ENCODE assay signal across 8 cellular contexts in genomic region chr20:43537921-43538854, GRCh38. TPM values are rescaled to one million over a fixed set of nuclear protein-coding genes. Genes with fewer than 3 reads are reported as not detected.
A peak's percentile ranks its signal among the peaks of the same experiment; 100 is the strongest.
DNase-seq lines count a peak whose midpoint lies in the region; ATAC-seq and TF ChIP-seq lines count a peak whose summit lies in the region.

No MANE protein-coding gene starts in this region.

- intact Hi-C loops in CD4-positive, alpha-beta memory T cell (cut with micrococcal nuclease), result loop anchor here (1.0 to 2.0 kb wide), 3 partner anchors 89 to 653 kb away; no protein-coding TSS in a partner anchor
- intact Hi-C loops in upper lobe of right lung (cut with DNase I), result loop anchor here (5.0 kb wide), 1 partner anchor 544 kb away; no protein-coding TSS in a partner anchor

- H3K9me3 Mint-ChIP-seq in CD4-positive, alpha-beta memory T cell, result no peaks in the 10 kb centered on the region
- no peaks in the 10 kb centered on the region for H3K9me3 Mint-ChIP-seq in HFFc6
- H3K9me3 Mint-ChIP-seq in activated T-cell treated with anti-CD3 and anti-CD28 coated beads, Interleukin-2, amount 50 U/mL, for 4 hours, result no peaks in the 10 kb centered on the region

- no peak overlapping the region for H2AFZ ChIP-seq in OCI-LY3 (ENCODE audit: low read depth, low read length)
- H2AFZ ChIP-seq in neural cell (ENCODE audit: low read depth, low read length), result no peak overlapping the region

- H3K27ac Mint-ChIP-seq in CD4-positive, alpha-beta memory T cell, result peak overlapping the region in 2 of 7 donors; percentile 3 to 4
- H3K27ac Mint-ChIP-seq in HFFc6, result no peak overlapping the region

- peak in 1 of 2 donors; percentile 35 for ATAC-seq in activated T-cell treated with anti-CD3 and anti-CD28 coated beads, Interleukin-2, amount 50 U/mL, for 4 hours
- ATAC-seq in upper lobe of right lung (peak; percentile 80), GM19023 (IDR thresholded peaks at IDR 0.05; ENCODE audit: unreplicated experiment) (no peak)

- POLR2A ChIA-PET in CD4-positive, alpha-beta memory T cell (lab: Charles Lee; ENCODE audit: partially characterized antibody), result no interaction called here

- no peak overlapping the region for H3K27ac ChIP-seq in CD4-positive, alpha-beta memory T cell (ENCODE audit: low read depth, low read length)
- H3K27ac ChIP-seq in OCI-LY3 (ENCODE audit: low read length) (no peak overlapping the region), neural cell (ENCODE audit: low read length) (no peak overlapping the region), upper lobe of right lung (no peak overlapping the region)

- H3K36me3 Mint-ChIP-seq in CD4-positive, alpha-beta memory T cell, result peaks cover 0 to 6% of the 10 kb centered on the region in 2 donors
- H3K36me3 Mint-ChIP-seq in HFFc6 (ENCODE audit: low read depth), result peaks cover 8% of the 10 kb centered on the region
- no peaks in the 10 kb centered on the region for H3K36me3 Mint-ChIP-seq in activated T-cell treated with anti-CD3 and anti-CD28 coated beads, Interleukin-2, amount 50 U/mL, for 4 hours (ENCODE audit: insufficient read depth)

- DNase-seq in CD4-positive, alpha-beta memory T cell, result peak in 4 of 5 donors; percentile 15 to 25 (median 21)
- peak; percentile 48 for DNase-seq in HFFc6
- DNase-seq in activated T-cell treated with anti-CD3 and anti-CD28 coated beads, Interleukin-2, amount 50 U/mL, for 4 hours, result peak; percentile 38
- peak; percentile 79 for DNase-seq in fibroblast of the aortic adventitia (ENCODE audit: low read depth)
- peak; percentile 71 for DNase-seq in upper lobe of right lung

- TF ChIP-seq EP300 in neural cell (conservative IDR thresholded peaks at IDR 0.05; ENCODE audit: poor library complexity, severe bottlenecking), result no peak

- H3K9me3 ChIP-seq in CD4-positive, alpha-beta memory T cell (ENCODE audit: control insufficient read depth in 1 of 2, low read length in 2 of 2), result no peaks in the 10 kb centered on the region
- H3K9me3 ChIP-seq in OCI-LY3 (ENCODE audit: insufficient read depth, low read length) (no peaks in the 10 kb centered on the region), neural cell (ENCODE audit: low read length) (no peaks in the 10 kb centered on the region), upper lobe of right lung (no peaks in the 10 kb centered on the region)

- H3K36me3 ChIP-seq in CD4-positive, alpha-beta memory T cell (ENCODE audit: insufficient read depth, low read length), result no peaks in the 10 kb centered on the region
- no peaks in the 10 kb centered on the region for H3K36me3 ChIP-seq in OCI-LY3 (replicated peaks; ENCODE audit: low read depth, low read length)
- no peaks in the 10 kb centered on the region for H3K36me3 ChIP-seq in neural cell (ENCODE audit: insufficient read depth, low read length)
- H3K36me3 ChIP-seq in upper lobe of right lung, result no peaks in the 10 kb centered on the region

- TF ChIP-seq CTCF in HFFc6 (IDR thresholded peaks at IDR 0.05) (peak; percentile 97), OCI-LY3 (IDR thresholded peaks at IDR 0.05; ENCODE audit: low read depth, low read length) (peak; percentile 100), fibroblast of the aortic adventitia (IDR thresholded peaks at IDR 0.05; ENCODE audit: insufficient read depth, low read length) (peak; percentile 98), neural cell (IDR thresholded peaks at IDR 0.05; ENCODE audit: poor library complexity, severe bottlenecking) (peak; percentile 80), upper lobe of right lung (IDR thresholded peaks at IDR 0.05) (peak; percentile 94)

- H3K79me2 ChIP-seq in OCI-LY3 (ENCODE audit: low read length) (no peaks in the 10 kb centered on the region), neural cell (replicated peaks; ENCODE audit: insufficient read depth, low read length) (no peaks in the 10 kb centered on the region)

- no peak overlapping the region for H3K4me3 Mint-ChIP-seq in CD4-positive, alpha-beta memory T cell
- H3K4me3 Mint-ChIP-seq in HFFc6, result no peak overlapping the region
- H3K4me3 Mint-ChIP-seq in activated T-cell treated with anti-CD3 and anti-CD28 coated beads, Interleukin-2, amount 50 U/mL, for 4 hours, result no peak overlapping the region

- H3K9me2 ChIP-seq in neural cell (ENCODE audit: insufficient read depth, low read length), result no peaks in the 10 kb centered on the region

- H3K4me2 ChIP-seq in OCI-LY3 (ENCODE audit: low read length) (no peak overlapping the region), neural cell (ENCODE audit: low read length) (no peak overlapping the region)

- H3K4me3 ChIP-seq in CD4-positive, alpha-beta memory T cell (ENCODE audit: low read length in 2 of 2), result no peak overlapping the region
- H3K4me3 ChIP-seq in OCI-LY3 (ENCODE audit: low read length) (no peak overlapping the region), fibroblast of the aortic adventitia (ENCODE audit: low read depth, low read length) (no peak overlapping the region), neural cell (ENCODE audit: low read length) (no peak overlapping the region), upper lobe of right lung (no peak overlapping the region)

- no peaks in the 10 kb centered on the region for H3F3A ChIP-seq in neural cell (ENCODE audit: insufficient read depth, low read length, poor library complexity, severe bottlenecking)

- peaks cover 0 to 2% (median 0%) of the 10 kb centered on the region in 4 donors for H3K4me1 Mint-ChIP-seq in CD4-positive, alpha-beta memory T cell
- peaks cover 43% of the 10 kb centered on the region for H3K4me1 Mint-ChIP-seq in HFFc6 (ENCODE audit: low read depth)
- no peaks in the 10 kb centered on the region for H3K4me1 Mint-ChIP-seq in activated T-cell treated with anti-CD3 and anti-CD28 coated beads, Interleukin-2, amount 50 U/mL, for 4 hours (ENCODE audit: low read depth)

- H4K20me1 ChIP-seq in OCI-LY3 (ENCODE audit: insufficient read depth, low read length) (no peaks in the 10 kb centered on the region), neural cell (ENCODE audit: insufficient read depth) (no peaks in the 10 kb centered on the region)

- H3K9ac ChIP-seq in OCI-LY3 (ENCODE audit: low read length) (no peak overlapping the region), neural cell (ENCODE audit: low read length) (no peak overlapping the region)

- H3K27me3 Mint-ChIP-seq in CD4-positive, alpha-beta memory T cell, result no peaks in the 10 kb centered on the region
- peaks cover 13% of the 10 kb centered on the region for H3K27me3 Mint-ChIP-seq in HFFc6 (ENCODE audit: insufficient read depth)
- no peaks in the 10 kb centered on the region for H3K27me3 Mint-ChIP-seq in activated T-cell treated with anti-CD3 and anti-CD28 coated beads, Interleukin-2, amount 50 U/mL, for 4 hours (ENCODE audit: low read depth)

- TF ChIP-seq RAD21 in neural cell (conservative IDR thresholded peaks at IDR 0.05), result peak; percentile 75

- H3K4me1 ChIP-seq in CD4-positive, alpha-beta memory T cell (ENCODE audit: insufficient read depth, low read length), result no peaks in the 10 kb centered on the region
- peaks cover 4% of the 10 kb centered on the region; the same call in 1 of the 2 replicates for H3K4me1 ChIP-seq in OCI-LY3 (ENCODE audit: low read length)
- H3K4me1 ChIP-seq in upper lobe of right lung, result no peaks in the 10 kb centered on the region

- CTCF ChIA-PET in CD4-positive, alpha-beta memory T cell (lab: Charles Lee; ENCODE audit: partially characterized antibody), result interaction anchor here (0.8 to 3.6 kb wide), 12 partner anchors 9 to 542 kb away, joined by 3 to 21 read pairs (median 4); no protein-coding TSS in a partner anchor

- H3K27me3 ChIP-seq in CD4-positive, alpha-beta memory T cell (ENCODE audit: insufficient read depth, low read length), result no peaks in the 10 kb centered on the region
- no peaks in the 10 kb centered on the region for H3K27me3 ChIP-seq in OCI-LY3 (ENCODE audit: low read depth, low read length)
- no peaks in the 10 kb centered on the region for H3K27me3 ChIP-seq in neural cell (ENCODE audit: insufficient read depth, low read depth, low read length)
- H3K27me3 ChIP-seq in upper lobe of right lung, result no peaks in the 10 kb centered on the region

TF ChIP-seq in neural cell, 6 proteins besides CTCF, POLR2A, EP300 and RAD21 (continues in another document):
- TF ChIP-seq MXI1 (conservative IDR thresholded peaks at IDR 0.05; ENCODE audit: poor library complexity, severe bottlenecking) (no peak), TAF1 (IDR thresholded peaks at IDR 0.05; ENCODE audit: low read depth) (no peak), EZH2 (IDR thresholded peaks at IDR 0.05; ENCODE audit: borderline replicate concordance, insufficient read depth, low read length, poor library complexity, severe bottlenecking) (no peak), POLR2AphosphoS5 (IDR thresholded peaks at IDR 0.05) (no peak)

RNA-seq across cellular contexts. Expression of gene SGK2, which starts 20.6 kb away (rescaled TPM):
- 1 to 10 TPM in 1 of 2 experiments, under 1 TPM in 1; 0.70 to 1.6 TPM for total RNA-seq in CD4-positive, alpha-beta memory T cell
- not detected for polyA plus RNA-seq in CD4-positive, alpha-beta memory T cell
- total RNA-seq in HFFc6 (2021; fragmentation: NEBNext Ultra II Directional; extraction: Animal tissue kit (Norgen Biotek cat#: 25700)), result under 1 TPM in 1 of 6 experiments, not detected in 5; 0.09 TPM
- under 1 TPM in 2 of 3 donors, not detected in 1; 0.18 to 0.32 TPM for total RNA-seq in activated T-cell treated with anti-CD3 and anti-CD28 coated beads, Interleukin-2, amount 50 U/mL, for 4 hours
- 0.09 TPM in 1 of 2 replicates, not detected in the other for total RNA-seq in fibroblast of the aortic adventitia (ENCODE audit: low replicate concordance)
- 0.81 and 5.8 TPM in 2 replicates for polyA plus RNA-seq in neural cell
- 1.5 and 2.2 TPM in 2 replicates for polyA minus RNA-seq in neural cell
- 1.7 TPM for total RNA-seq in upper lobe of right lung

RNA-seq across cellular contexts. Expression of gene L3MBTL1, which starts 30.7 kb away (rescaled TPM):
- total RNA-seq in CD4-positive, alpha-beta memory T cell, result 10 to 100 TPM; 18.3 to 22.5 TPM
- 1 to 10 TPM; 1.3 to 1.4 TPM for polyA plus RNA-seq in CD4-positive, alpha-beta memory T cell
- total RNA-seq in HFFc6 (2021; fragmentation: NEBNext Ultra II Directional; extraction: Animal tissue kit (Norgen Biotek cat#: 25700)), result 1 to 10 TPM; 1.8 to 2.9 (median 2.3) TPM
- total RNA-seq in activated T-cell treated with anti-CD3 and anti-CD28 coated beads, Interleukin-2, amount 50 U/mL, for 4 hours, result 1 to 10 TPM; 3.9 to 4.0 (median 4.0) TPM
- total RNA-seq in fibroblast of the aortic adventitia (ENCODE audit: low replicate concordance), result 8.9 and 13.4 TPM in 2 replicates
- 22.0 and 24.4 TPM in 2 replicates for polyA plus RNA-seq in neural cell
- 28.5 and 30.2 TPM in 2 replicates for polyA minus RNA-seq in neural cell
- 12.9 TPM for total RNA-seq in upper lobe of right lung

RNA-seq across cellular contexts. Expression of gene IFT52, which starts 52.5 kb away (rescaled TPM):
- 10 to 100 TPM; 13.3 to 18.2 TPM for total RNA-seq in CD4-positive, alpha-beta memory T cell
- 10 to 100 TPM; 27.4 to 30.6 TPM for polyA plus RNA-seq in CD4-positive, alpha-beta memory T cell
- total RNA-seq in HFFc6 (2021; fragmentation: NEBNext Ultra II Directional; extraction: Animal tissue kit (Norgen Biotek cat#: 25700)), result 10 to 100 TPM; 29.1 to 37.9 (median 35.2) TPM
- total RNA-seq in activated T-cell treated with anti-CD3 and anti-CD28 coated beads, Interleukin-2, amount 50 U/mL, for 4 hours, result 10 to 100 TPM; 13.5 to 16.1 (median 14.2) TPM
- total RNA-seq in fibroblast of the aortic adventitia (ENCODE audit: low replicate concordance) (37.5 and 55.8 TPM in 2 replicates), upper lobe of right lung (20.4 TPM)
- polyA plus RNA-seq in neural cell, result 124 and 144 TPM in 2 replicates
- polyA minus RNA-seq in neural cell, result 93.2 and 98.8 TPM in 2 replicates

Comparison
In these comparisons a context has a peak if more than half of its experiments do, and no peak if none do; other contexts are left out.
1. DNase-seq: peak in every context shown above with its lines; median percentile 79 in fibroblast of the aortic adventitia; 71 in upper lobe of right lung; 48 in HFFc6; 38 in activated T-cell treated with anti-CD3 and anti-CD28 coated beads, Interleukin-2, amount 50 U/mL, for 4 hours; 21 in CD4-positive, alpha-beta memory T cell.